8 cellular contexts compared by ENCODE assay signal in genomic region chr19:47227347-47228167, GRCh38. TPM values are rescaled to one million over a fixed set of nuclear protein-coding genes. Genes with fewer than 3 reads are reported as not detected.
A peak's percentile ranks its signal among the peaks of the same experiment; 100 is the strongest.
DNase-seq lines count a peak whose midpoint lies in the region; ATAC-seq and TF ChIP-seq lines count a peak whose summit lies in the region.

No MANE protein-coding gene starts in this region.

- H3K27ac ChIP-seq in angular gyrus (ENCODE audit: low read depth, low read length) (peak overlapping the region; percentile 86), right cardiac atrium (ENCODE audit: low read length) (peak overlapping the region; percentile 95)

- peaks cover 8% of the 10 kb centered on the region for H3K4me1 ChIP-seq in right cardiac atrium (ENCODE audit: control insufficient read depth, insufficient read depth, low read length)

- H3K27me3 ChIP-seq in right cardiac atrium (ENCODE audit: control insufficient read depth, insufficient read depth) = no peaks in the 10 kb centered on the region

- peak; percentile 66 for DNase-seq in DMS114 treated with DMSO at 0.1 percent for 48 hours (lab: John Stamatoyannopoulos, UW; ENCODE audit: unreplicated experiment)
- peak; percentile 93 to 96 (median 95) for DNase-seq in right cardiac atrium
- DNase-seq in posterior cingulate gyrus = peak in 7 of 10 donors; percentile 34 to 92 (median 44)
- DNase-seq in NCI-H2081 (lab: John Stamatoyannopoulos, UW) = no peak

- ATAC-seq in HG02798 (IDR thresholded peaks at IDR 0.05; ENCODE audit: poor library complexity, unreplicated experiment) (peak; percentile 15), right cardiac atrium (peak; percentile 71 to 74), GM19455 (IDR thresholded peaks at IDR 0.05; ENCODE audit: unreplicated experiment) (no peak)

- WGBS in right cardiac atrium = 1% methylated on average over 27 of the region's 27 CpGs

- intact Hi-C loops in right cardiac atrium (cut with DNase I) (no loop called here), posterior cingulate gyrus (cut with DNase I) (no loop called here)

- peak overlapping the region; percentile 55 for H3K4me3 ChIP-seq in right cardiac atrium (ENCODE audit: low read length)

- no peaks in the 10 kb centered on the region for H3K9me3 ChIP-seq in right cardiac atrium (ENCODE audit: control insufficient read depth, low read length)

TF ChIP-seq in PFSK-1, 5 proteins besides CTCF, POLR2A, EP300 and RAD21:
- TF ChIP-seq SIN3A (IDR thresholded peaks at IDR 0.05; ENCODE audit: borderline replicate concordance, insufficient read depth, low read length) (no peak; the same call in 1 of the 2 replicates), REST (IDR thresholded peaks at IDR 0.05; ENCODE audit: insufficient read depth in 1 of 2, low read depth in 2 of 2, low read length in 2 of 2) (no peak; a peak in 1 of 4 replicates), TAF1 (IDR thresholded peaks at IDR 0.05; ENCODE audit: borderline replicate concordance, insufficient read depth, low read length) (no peak), POLR2AphosphoS5 (IDR thresholded peaks at IDR 0.05; ENCODE audit: low read depth, low read length) (peak; percentile 60; the same call in 1 of the 2 replicates), FOXP2 (optimal IDR thresholded peaks at IDR 0.05; ENCODE audit: borderline replicate concordance, extremely low read depth, extremely low read length, insufficient read depth) (peak; percentile 41)
TF ChIP-seq in PFSK-1: peak in this region for 2.

RNA-seq across cellular contexts. Expression of gene BBC3, which starts 3.4 kb away (rescaled TPM):
- polyA plus RNA-seq in PFSK-1 (2012; ENCODE audit: insufficient read length, low read depth) = 21.6 TPM
- total RNA-seq in right cardiac atrium = 1 to 10 TPM; 2.1 to 4.3 (median 4.0) TPM
- 3.4 TPM for polyA plus RNA-seq in right cardiac atrium

RNA-seq across cellular contexts. Expression of gene CCDC9, which starts 28.8 kb away (rescaled TPM):
- 42.1 TPM for polyA plus RNA-seq in PFSK-1 (2012; ENCODE audit: insufficient read length, low read depth)
- total RNA-seq in right cardiac atrium = 10 to 100 TPM; 18.1 to 27.5 (median 22.4) TPM
- 27.8 TPM for polyA plus RNA-seq in right cardiac atrium

RNA-seq across cellular contexts. Expression of gene INAFM1, which starts 47.1 kb away (rescaled TPM):
- 68.0 TPM for polyA plus RNA-seq in PFSK-1 (2012; ENCODE audit: insufficient read length, low read depth)
- total RNA-seq in right cardiac atrium = 10 to 100 TPM; 13.3 to 16.9 (median 15.0) TPM
- 7.0 TPM for polyA plus RNA-seq in right cardiac atrium

Comparison
In these comparisons a context has a peak if more than half of its experiments do, and no peak if none do; other contexts are left out.
1. DNase-seq: peak in DMS114 treated with DMSO at 0.1 percent for 48 hours (single experiment), right cardiac atrium (3 of 3) and posterior cingulate gyrus (7 of 10); none in NCI-H2081 (0 of 2).